In the genomic region with DNA sequence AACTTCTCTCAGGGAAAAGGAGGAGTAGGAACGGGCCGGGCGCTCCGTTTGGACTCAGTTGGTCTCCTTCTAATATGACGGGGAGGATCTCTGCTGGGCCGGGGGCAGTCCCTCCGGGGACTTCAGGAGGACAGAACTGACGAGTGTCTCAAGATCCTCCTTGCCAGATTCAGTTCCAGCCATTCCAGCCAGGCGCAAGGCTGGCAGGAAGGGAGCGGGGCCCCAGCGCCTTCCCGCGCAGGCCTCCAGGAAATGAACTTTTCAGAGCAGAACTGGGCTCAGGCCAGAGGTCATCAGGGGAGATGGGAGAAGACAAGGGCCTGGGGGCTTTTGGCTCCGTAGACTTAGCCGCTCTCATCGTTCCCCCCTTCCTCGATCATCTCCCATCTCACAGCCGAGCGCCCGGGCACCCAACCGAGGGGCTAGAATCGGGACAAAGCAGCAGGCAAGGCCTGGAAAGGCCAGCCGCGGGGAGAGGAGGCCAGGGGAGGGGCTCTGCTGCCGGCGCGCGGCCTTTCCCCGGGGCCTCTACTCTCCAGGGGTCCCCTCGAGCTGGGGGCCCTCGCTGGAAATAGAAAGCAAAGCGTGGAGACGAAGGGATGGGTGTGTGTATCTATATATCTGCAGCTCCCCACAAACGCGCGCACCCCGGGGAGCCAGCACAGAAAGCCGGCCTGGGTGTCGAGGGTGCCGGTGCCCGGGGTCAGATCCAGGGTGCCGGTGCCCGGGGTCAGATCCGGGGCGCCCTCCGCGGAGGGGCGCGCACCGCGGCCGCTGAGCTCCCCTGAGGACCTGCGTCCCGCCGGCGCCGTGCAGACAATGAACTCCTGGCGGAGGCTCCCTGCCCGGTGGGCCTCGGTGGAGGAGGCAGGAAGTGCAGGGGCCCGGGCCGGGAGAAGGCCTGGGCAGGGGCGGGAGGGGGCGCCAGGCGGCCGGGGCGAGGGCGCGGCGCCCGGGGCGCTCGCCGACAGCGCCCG, we compare ENCODE assay signal across 8 cellular contexts. TPM values are rescaled to one million over a fixed set of nuclear protein-coding genes. Genes with fewer than 3 reads are reported as not detected.
DNase-seq lines count a peak whose midpoint lies in the region; ATAC-seq and TF ChIP-seq lines count a peak whose summit lies in the region.

No MANE protein-coding gene starts in this region.

- H3F3A ChIP-seq in neural progenitor cell (ENCODE audit: low read depth), result peaks cover 46% of the 10 kb centered on the region

- H3K9me3 Mint-ChIP-seq in neural progenitor cell, result no peaks in the 10 kb centered on the region

- H3K9ac ChIP-seq in neural progenitor cell, result peak overlapping the region; percentile 49

- intact Hi-C loops in esophagus squamous epithelium (cut with DNase I), result no loop called here

- H3K36me3 ChIP-seq in BJ (ENCODE audit: control insufficient read depth, insufficient read depth, low read length), result no peaks in the 10 kb centered on the region
- H3K36me3 ChIP-seq in Peyer's patch, result no peaks in the 10 kb centered on the region
- no peaks in the 10 kb centered on the region for H3K36me3 ChIP-seq in esophagus squamous epithelium
- no peaks in the 10 kb centered on the region for H3K36me3 ChIP-seq in neural progenitor cell

- TF ChIP-seq CTCF in BJ (IDR thresholded peaks at IDR 0.05; ENCODE audit: insufficient read depth, low read depth, low read length), result no peak
- TF ChIP-seq CTCF in Peyer's patch (IDR thresholded peaks at IDR 0.05), result no peak
- TF ChIP-seq CTCF in esophagus squamous epithelium (IDR thresholded peaks at IDR 0.05), result no peak
- no peak for TF ChIP-seq CTCF in neural progenitor cell (IDR thresholded peaks at IDR 0.05)

- DNase-seq in BJ (ENCODE audit: low read depth), result no peak
- DNase-seq in Peyer's patch, result peak in 1 of 3 donors; percentile 56
- no peak for DNase-seq in esophagus squamous epithelium (lab: John Stamatoyannopoulos, UW)
- DNase-seq in neural progenitor cell (ENCODE audit: low spot score), result peak; percentile 81
- DNase-seq in NCI-H2196 treated with DMSO at 0.1 percent for 48 hours (lab: John Stamatoyannopoulos, UW; ENCODE audit: unreplicated experiment), result no peak
- DNase-seq in NAMALWA (ENCODE audit: low spot score), result no peak
- DNase-seq in central memory CD4-positive, alpha-beta T cell, result no peak

- TF ChIP-seq POLR2A in Peyer's patch (IDR thresholded peaks at IDR 0.05) (no peak), esophagus squamous epithelium (IDR thresholded peaks at IDR 0.05) (no peak)

- no peak overlapping the region for H2AFZ ChIP-seq in neural progenitor cell (replicated peaks)

- POLR2A ChIA-PET in BJ (lab: Charles Lee), result no interaction called here

- peak; percentile 4 for ATAC-seq in GM21447 (IDR thresholded peaks at IDR 0.05; ENCODE audit: unreplicated experiment)

- H3K27me3 Mint-ChIP-seq in neural progenitor cell (ENCODE audit: insufficient read depth, low read depth), result peaks cover 13% of the 10 kb centered on the region

- peaks cover 56% of the 10 kb centered on the region for H3K4me1 Mint-ChIP-seq in neural progenitor cell

- H3K4me3 ChIP-seq in BJ (ENCODE audit: low read depth, low read length) (peak overlapping the region; percentile 54), Peyer's patch (peak overlapping the region; percentile 60 to 93 (median 78)), esophagus squamous epithelium (peak overlapping the region; percentile 60 to 90 (median 71)), neural progenitor cell (peak overlapping the region; percentile 96)

- peaks cover 50% of the 10 kb centered on the region for H4K20me1 ChIP-seq in neural progenitor cell (ENCODE audit: low read depth)

- H3K36me3 Mint-ChIP-seq in neural progenitor cell, result no peaks in the 10 kb centered on the region

- H3K4me2 ChIP-seq in neural progenitor cell, result peak overlapping the region; percentile 91

- 19 to 35% methylated on average over 4 to 35 of the region's 76 CpGs for WGBS in esophagus squamous epithelium, 2 donors

- CTCF ChIA-PET in BJ (lab: Yijun Ruan, JAX), result no interaction called here

- H3K27me3 ChIP-seq in BJ (ENCODE audit: control insufficient read depth, insufficient read depth, low read length) (peaks cover 14% of the 10 kb centered on the region), Peyer's patch (no peaks in the 10 kb centered on the region), esophagus squamous epithelium (peaks cover 0 to 76% (median 0%) of the 10 kb centered on the region in 4 donors), neural progenitor cell (peaks cover 23% of the 10 kb centered on the region)

- H3K4me3 Mint-ChIP-seq in neural progenitor cell, result peak overlapping the region; percentile 95

- H3K27ac ChIP-seq in Peyer's patch, result peak overlapping the region; percentile 72 to 93 (median 84)
- peak overlapping the region; percentile 77 to 97 (median 87) for H3K27ac ChIP-seq in esophagus squamous epithelium
- H3K27ac ChIP-seq in neural progenitor cell, result peak overlapping the region; percentile 72

- peaks cover 73% of the 10 kb centered on the region for H3K79me2 ChIP-seq in neural progenitor cell (ENCODE audit: low read depth)

- H3K9me3 ChIP-seq in Peyer's patch (no peaks in the 10 kb centered on the region), esophagus squamous epithelium (no peaks in the 10 kb centered on the region), neural progenitor cell (ENCODE audit: low read depth) (no peaks in the 10 kb centered on the region)

- H3K4me1 ChIP-seq in Peyer's patch (peaks cover 0 to 59% (median 7%) of the 10 kb centered on the region in 4 donors), esophagus squamous epithelium (peaks cover 30 to 69% (median 32%) of the 10 kb centered on the region in 3 donors), neural progenitor cell (peaks cover 49% of the 10 kb centered on the region)

- H3K27ac Mint-ChIP-seq in neural progenitor cell, result peak overlapping the region; percentile 99

RNA-seq across cellular contexts. Expression of a gene that starts 1.4 kb away (rescaled TPM):
- 0.22 TPM in 2 replicates for polyA plus RNA-seq in BJ (2011; rRNA removed)
- 0.33 and 0.67 TPM in 2 replicates for polyA minus RNA-seq in BJ (2011; rRNA and poly(A)+ RNA removed)
- 10 to 100 TPM in 1 of 4 donors, 1 to 10 TPM in 3; 1.4 to 20.6 (median 4.7) TPM for total RNA-seq in Peyer's patch
- 1 to 10 TPM in 2 of 4 donors, under 1 TPM in 2; 0.72 to 5.9 (median 1.1) TPM for total RNA-seq in esophagus squamous epithelium
- total RNA-seq in neural progenitor cell (ENCODE audit: low replicate concordance), result 21.9 and 42.3 TPM in 2 replicates
